ENCODE assay signal across 8 cellular contexts in the genomic region with DNA sequence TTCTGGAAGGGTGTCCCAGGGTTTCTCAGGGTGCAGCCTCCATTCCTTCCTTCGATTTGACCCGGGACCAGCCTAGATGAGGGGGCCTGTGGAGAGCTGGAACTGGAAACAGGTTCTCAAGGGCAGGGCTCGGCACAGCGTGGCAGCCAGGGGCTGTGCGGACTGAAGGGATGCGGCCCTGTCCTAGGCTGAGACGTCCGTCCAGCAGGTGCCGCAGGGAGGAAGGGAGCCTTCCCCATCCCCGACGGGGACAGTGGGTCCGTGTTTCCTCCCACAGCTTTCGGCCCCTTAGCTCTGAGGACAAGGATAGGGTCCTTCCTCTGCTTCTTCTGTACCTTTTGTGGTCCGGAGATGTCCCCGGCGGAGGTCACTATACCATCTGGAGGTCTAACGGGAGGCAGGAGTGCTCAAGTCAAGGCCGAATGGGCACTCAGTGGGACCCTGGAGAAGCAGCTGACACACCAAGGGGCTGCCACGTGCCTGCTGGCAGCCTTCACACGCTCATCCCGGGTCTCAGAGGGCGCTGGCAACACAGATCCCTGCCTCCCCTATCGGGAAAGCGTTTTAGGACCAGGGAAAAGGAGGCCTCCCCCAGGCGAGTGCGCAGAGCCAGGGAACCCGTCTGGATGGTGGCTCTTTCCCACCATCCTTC. TPM values are rescaled to one million over a fixed set of nuclear protein-coding genes. Genes with fewer than 3 reads are reported as not detected.
A peak's percentile ranks its signal among the peaks of the same experiment; 100 is the strongest.
DNase-seq lines count a peak whose midpoint lies in the region; ATAC-seq and TF ChIP-seq lines count a peak whose summit lies in the region.

No MANE protein-coding gene starts in this region.

- peak overlapping the region; percentile 77 for H3K4me2 ChIP-seq in osteoblast (ENCODE audit: insufficient read depth, low read length)

- H3K9me3 Mint-ChIP-seq in activated CD4-positive, alpha-beta T cell treated with anti-CD3 and anti-CD28 coated beads, Interleukin-2, amount 10 ng/mL, durations not matched to agents 24 days and 14 days, result no peaks in the 10 kb centered on the region

- in situ Hi-C loops in KBM-7 (cut with MboI; ENCODE audit: low pct_unique_long_range_greater_than_20kb, low sequenced_read_pairs), result no loop called here

- peaks cover 9% of the 10 kb centered on the region for H3K36me3 ChIP-seq in osteoblast (ENCODE audit: insufficient read depth, low read length)

- H2AFZ ChIP-seq in osteoblast (ENCODE audit: low read length), result peak overlapping the region; percentile 73

- H3K27me3 Mint-ChIP-seq in activated CD4-positive, alpha-beta T cell treated with anti-CD3 and anti-CD28 coated beads, Interleukin-2, amount 10 ng/mL, durations not matched to agents 24 days and 14 days, result no peaks in the 10 kb centered on the region

- peak overlapping the region; percentile 98 for H3K27ac Mint-ChIP-seq in activated CD4-positive, alpha-beta T cell treated with anti-CD3 and anti-CD28 coated beads, Interleukin-2, amount 10 ng/mL, durations not matched to agents 24 days and 14 days

- no peak for ATAC-seq in GM19455 (IDR thresholded peaks at IDR 0.05; ENCODE audit: unreplicated experiment)

- H3K27ac ChIP-seq in osteoblast (ENCODE audit: low read depth, low read length), result no peak overlapping the region

- H3K4me1 ChIP-seq in osteoblast (ENCODE audit: insufficient read depth, low read length), result peaks cover 23% of the 10 kb centered on the region

- DNase-seq in DMS79 treated with DMSO at 0.1 percent for 48 hours (lab: John Stamatoyannopoulos, UW), result peak; percentile 43
- DNase-seq in KBM-7, result peak; percentile 61
- DNase-seq in activated CD4-positive, alpha-beta T cell treated with anti-CD3 and anti-CD28 coated beads, Interleukin-2, amount 10 ng/mL, durations not matched to agents 24 days and 14 days, result peak; percentile 85
- DNase-seq in erythroblast (lab: John Stamatoyannopoulos, UW), result peak; percentile 68 to 71
- peak; percentile 54 for DNase-seq in osteoblast (ENCODE audit: insufficient read length, low spot score, missing footprints)
- DNase-seq in NCI-H446 treated with DMSO at 0.1 percent for 48 hours (lab: John Stamatoyannopoulos, UW), result no peak
- no peak for DNase-seq in SKM-1 (lab: John Stamatoyannopoulos, UW; ENCODE audit: unreplicated experiment)

- TF ChIP-seq CTCF in osteoblast (IDR thresholded peaks at IDR 0.05; ENCODE audit: extremely low read depth, low read depth, low read length), result peak; percentile 4

- H3K4me1 Mint-ChIP-seq in activated CD4-positive, alpha-beta T cell treated with anti-CD3 and anti-CD28 coated beads, Interleukin-2, amount 10 ng/mL, durations not matched to agents 24 days and 14 days, result peaks cover 57% of the 10 kb centered on the region

- H3K4me3 Mint-ChIP-seq in activated CD4-positive, alpha-beta T cell treated with anti-CD3 and anti-CD28 coated beads, Interleukin-2, amount 10 ng/mL, durations not matched to agents 24 days and 14 days, result peak overlapping the region; percentile 83

- no peak for TF ChIP-seq POLR2A in erythroblast (IDR thresholded peaks at IDR 0.05; ENCODE audit: low read length)

- H3K27me3 ChIP-seq in osteoblast (ENCODE audit: insufficient read depth, low read length), result no peaks in the 10 kb centered on the region

- intact Hi-C loops in activated CD4-positive, alpha-beta T cell treated with anti-CD3 and anti-CD28 coated beads, Interleukin-2, amount 10 ng/mL, durations not matched to agents 24 days and 14 days (cut with micrococcal nuclease), result loop anchor here (2.0 to 10.0 kb wide), 5 partner anchors 16 to 1392 kb away; a partner anchor contains a TSS

- peaks cover 39% of the 10 kb centered on the region for H3K36me3 Mint-ChIP-seq in activated CD4-positive, alpha-beta T cell treated with anti-CD3 and anti-CD28 coated beads, Interleukin-2, amount 10 ng/mL, durations not matched to agents 24 days and 14 days (ENCODE audit: low read depth)

- no peaks in the 10 kb centered on the region for H4K20me1 ChIP-seq in osteoblast (ENCODE audit: insufficient read depth, low read length)

- peak overlapping the region; percentile 49 for H3K4me3 ChIP-seq in osteoblast (ENCODE audit: insufficient read depth, low read length)

- no peaks in the 10 kb centered on the region for H3K79me2 ChIP-seq in osteoblast (ENCODE audit: insufficient read depth, low read length)

- H3K9me3 ChIP-seq in osteoblast (ENCODE audit: low read depth, low read length), result no peaks in the 10 kb centered on the region

RNA-seq across cellular contexts. Expression of a gene that starts 49.9 kb away (rescaled TPM):
- total RNA-seq in activated CD4-positive, alpha-beta T cell treated with anti-CD3 and anti-CD28 coated beads, Interleukin-2, amount 10 ng/mL, durations not matched to agents 24 days and 14 days, result 44.3 and 47.2 TPM in 2 replicates
- 9.1 and 10.5 TPM in 2 replicates for total RNA-seq in osteoblast

RNA-seq across cellular contexts. Expression of a gene that starts 50.1 kb away (rescaled TPM):
- total RNA-seq in activated CD4-positive, alpha-beta T cell treated with anti-CD3 and anti-CD28 coated beads, Interleukin-2, amount 10 ng/mL, durations not matched to agents 24 days and 14 days, result 59.9 and 60.9 TPM in 2 replicates
- total RNA-seq in osteoblast, result 30.8 and 41.0 TPM in 2 replicates

Comparison
In these comparisons a context has a peak if more than half of its experiments do, and no peak if none do; other contexts are left out.
1. DNase-seq: peak in DMS79 treated with DMSO at 0.1 percent for 48 hours (single experiment), KBM-7 (single experiment), activated CD4-positive, alpha-beta T cell treated with anti-CD3 and anti-CD28 coated beads, Interleukin-2, amount 10 ng/mL, durations not matched to agents 24 days and 14 days (single experiment), erythroblast (2 of 2) and osteoblast (single experiment); none in NCI-H446 treated with DMSO at 0.1 percent for 48 hours (single experiment) and SKM-1 (single experiment).